ENCODE assay signal across 1 cellular context in the genomic region with DNA sequence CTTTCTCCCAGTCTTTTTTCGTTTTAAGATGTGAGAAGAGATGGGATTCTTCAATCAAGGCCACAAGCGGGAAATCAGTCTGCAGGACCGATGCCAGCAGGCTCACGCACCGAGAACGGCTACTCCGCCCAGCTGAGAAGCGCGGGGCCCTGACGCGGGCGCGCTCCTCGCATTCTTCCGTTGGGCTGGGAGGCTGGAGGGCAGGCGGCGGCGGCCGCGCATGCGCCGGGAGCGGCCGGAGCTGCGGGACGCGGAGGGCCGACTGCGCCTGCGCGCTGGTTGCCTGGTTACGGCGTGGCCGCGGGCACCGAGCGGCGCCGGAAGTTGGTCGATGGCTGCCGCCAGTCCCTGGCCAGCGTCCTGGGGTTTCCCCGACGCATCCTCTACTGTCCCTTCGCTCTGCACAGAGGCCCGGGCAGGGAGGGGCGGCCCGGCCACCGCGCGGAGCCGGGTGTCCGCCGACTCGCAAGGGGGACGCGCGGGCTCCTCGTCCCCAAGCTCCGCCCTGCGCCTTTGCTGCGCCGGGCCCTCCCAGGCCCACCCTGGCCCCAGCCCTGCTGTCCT.
TF ChIP-seq lines count a peak whose summit lies in the region.

No MANE protein-coding gene starts in this region.

TF ChIP-seq in HepG2, 621 proteins besides CTCF, POLR2A, EP300 and RAD21 (continued from another document and continues in another):
- TF ChIP-seq, protein P1, sequence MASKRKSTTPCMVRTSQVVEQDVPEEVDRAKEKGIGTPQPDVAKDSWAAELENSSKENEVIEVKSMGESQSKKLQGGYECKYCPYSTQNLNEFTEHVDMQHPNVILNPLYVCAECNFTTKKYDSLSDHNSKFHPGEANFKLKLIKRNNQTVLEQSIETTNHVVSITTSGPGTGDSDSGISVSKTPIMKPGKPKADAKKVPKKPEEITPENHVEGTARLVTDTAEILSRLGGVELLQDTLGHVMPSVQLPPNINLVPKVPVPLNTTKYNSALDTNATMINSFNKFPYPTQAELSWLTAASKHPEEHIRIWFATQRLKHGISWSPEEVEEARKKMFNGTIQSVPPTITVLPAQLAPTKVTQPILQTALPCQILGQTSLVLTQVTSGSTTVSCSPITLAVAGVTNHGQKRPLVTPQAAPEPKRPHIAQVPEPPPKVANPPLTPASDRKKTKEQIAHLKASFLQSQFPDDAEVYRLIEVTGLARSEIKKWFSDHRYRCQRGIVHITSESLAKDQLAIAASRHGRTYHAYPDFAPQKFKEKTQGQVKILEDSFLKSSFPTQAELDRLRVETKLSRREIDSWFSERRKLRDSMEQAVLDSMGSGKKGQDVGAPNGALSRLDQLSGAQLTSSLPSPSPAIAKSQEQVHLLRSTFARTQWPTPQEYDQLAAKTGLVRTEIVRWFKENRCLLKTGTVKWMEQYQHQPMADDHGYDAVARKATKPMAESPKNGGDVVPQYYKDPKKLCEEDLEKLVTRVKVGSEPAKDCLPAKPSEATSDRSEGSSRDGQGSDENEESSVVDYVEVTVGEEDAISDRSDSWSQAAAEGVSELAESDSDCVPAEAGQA (IDR thresholded peaks at IDR 0.05; ENCODE audit: low read depth): no peak
- TF ChIP-seq, protein P1 (CRISPR knock-in tag; IDR thresholded peaks at IDR 0.05; ENCODE audit: borderline replicate concordance): no peak
- 0 out of 2 replicates have a peak, but pooled peaks have one; percentile 37 for TF ChIP-seq GATA4 (IDR thresholded peaks at IDR 0.05; ENCODE audit: borderline replicate concordance, low read depth)
- TF ChIP-seq SMARCC2 (IDR thresholded peaks at IDR 0.05): no peak
- no peak for TF ChIP-seq ZNF260 (CRISPR knock-in tag; IDR thresholded peaks at IDR 0.05; ENCODE audit: borderline replicate concordance, low read depth)
- no peak for TF ChIP-seq ZNF432 (CRISPR knock-in tag; IDR thresholded peaks at IDR 0.05; ENCODE audit: borderline replicate concordance)
- peak; percentile 93 for TF ChIP-seq SAP130 (CRISPR knock-in tag; IDR thresholded peaks at IDR 0.05; ENCODE audit: low read depth)
- TF ChIP-seq, protein P2, sequence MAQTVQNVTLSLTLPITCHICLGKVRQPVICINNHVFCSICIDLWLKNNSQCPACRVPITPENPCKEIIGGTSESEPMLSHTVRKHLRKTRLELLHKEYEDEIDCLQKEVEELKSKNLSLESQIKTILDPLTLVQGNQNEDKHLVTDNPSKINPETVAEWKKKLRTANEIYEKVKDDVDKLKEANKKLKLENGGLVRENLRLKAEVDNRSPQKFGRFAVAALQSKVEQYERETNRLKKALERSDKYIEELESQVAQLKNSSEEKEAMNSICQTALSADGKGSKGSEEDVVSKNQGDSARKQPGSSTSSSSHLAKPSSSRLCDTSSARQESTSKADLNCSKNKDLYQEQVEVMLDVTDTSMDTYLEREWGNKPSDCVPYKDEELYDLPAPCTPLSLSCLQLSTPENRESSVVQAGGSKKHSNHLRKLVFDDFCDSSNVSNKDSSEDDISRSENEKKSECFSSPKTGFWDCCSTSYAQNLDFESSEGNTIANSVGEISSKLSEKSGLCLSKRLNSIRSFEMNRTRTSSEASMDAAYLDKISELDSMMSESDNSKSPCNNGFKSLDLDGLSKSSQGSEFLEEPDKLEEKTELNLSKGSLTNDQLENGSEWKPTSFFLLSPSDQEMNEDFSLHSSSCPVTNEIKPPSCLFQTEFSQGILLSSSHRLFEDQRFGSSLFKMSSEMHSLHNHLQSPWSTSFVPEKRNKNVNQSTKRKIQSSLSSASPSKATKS (CRISPR knock-in tag; IDR thresholded peaks at IDR 0.05): no peak; the same call in 1 of the 2 replicates
- no peak for TF ChIP-seq SRSF4 (IDR thresholded peaks at IDR 0.05; ENCODE audit: low read depth, low read length, poor library complexity, severe bottlenecking)
- no peak for TF ChIP-seq MED13 (CRISPR knock-in tag; IDR thresholded peaks at IDR 0.05)
- no peak for TF ChIP-seq HNF4G (IDR thresholded peaks at IDR 0.05; ENCODE audit: borderline replicate concordance, low read depth, low read length)
- no peak for TF ChIP-seq HNF4G (CRISPR knock-in tag; IDR thresholded peaks at IDR 0.05; ENCODE audit: borderline replicate concordance, low read depth)
- no peak for TF ChIP-seq GTF3A (CRISPR knock-in tag; conservative IDR thresholded peaks at IDR 0.05)
- no peak for TF ChIP-seq ZNF577 (CRISPR knock-in tag; IDR thresholded peaks at IDR 0.05; ENCODE audit: borderline replicate concordance, low read depth)
- TF ChIP-seq, protein P3, sequence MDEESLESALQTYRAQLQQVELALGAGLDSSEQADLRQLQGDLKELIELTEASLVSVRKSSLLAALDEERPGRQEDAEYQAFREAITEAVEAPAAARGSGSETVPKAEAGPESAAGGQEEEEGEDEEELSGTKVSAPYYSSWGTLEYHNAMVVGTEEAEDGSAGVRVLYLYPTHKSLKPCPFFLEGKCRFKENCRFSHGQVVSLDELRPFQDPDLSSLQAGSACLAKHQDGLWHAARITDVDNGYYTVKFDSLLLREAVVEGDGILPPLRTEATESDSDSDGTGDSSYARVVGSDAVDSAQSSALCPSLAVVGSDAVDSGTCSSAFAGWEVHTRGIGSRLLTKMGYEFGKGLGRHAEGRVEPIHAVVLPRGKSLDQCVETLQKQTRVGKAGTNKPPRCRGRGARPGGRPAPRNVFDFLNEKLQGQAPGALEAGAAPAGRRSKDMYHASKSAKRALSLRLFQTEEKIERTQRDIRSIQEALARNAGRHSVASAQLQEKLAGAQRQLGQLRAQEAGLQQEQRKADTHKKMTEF (CRISPR knock-in tag; IDR thresholded peaks at IDR 0.05): no peak; the same call in 1 of the 2 replicates
- TF ChIP-seq, protein P4, sequence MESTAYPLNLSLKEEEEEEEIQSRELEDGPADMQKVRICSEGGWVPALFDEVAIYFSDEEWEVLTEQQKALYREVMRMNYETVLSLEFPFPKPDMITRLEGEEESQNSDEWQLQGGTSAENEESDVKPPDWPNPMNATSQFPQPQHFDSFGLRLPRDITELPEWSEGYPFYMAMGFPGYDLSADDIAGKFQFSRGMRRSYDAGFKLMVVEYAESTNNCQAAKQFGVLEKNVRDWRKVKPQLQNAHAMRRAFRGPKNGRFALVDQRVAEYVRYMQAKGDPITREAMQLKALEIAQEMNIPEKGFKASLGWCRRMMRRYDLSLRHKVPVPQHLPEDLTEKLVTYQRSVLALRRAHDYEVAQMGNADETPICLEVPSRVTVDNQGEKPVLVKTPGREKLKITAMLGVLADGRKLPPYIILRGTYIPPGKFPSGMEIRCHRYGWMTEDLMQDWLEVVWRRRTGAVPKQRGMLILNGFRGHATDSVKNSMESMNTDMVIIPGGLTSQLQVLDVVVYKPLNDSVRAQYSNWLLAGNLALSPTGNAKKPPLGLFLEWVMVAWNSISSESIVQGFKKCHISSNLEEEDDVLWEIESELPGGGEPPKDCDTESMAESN (CRISPR knock-in tag; conservative IDR thresholded peaks at IDR 0.05): no peak; the same call in 1 of the 2 replicates
- no peak for TF ChIP-seq ZFP37 (CRISPR knock-in tag; IDR thresholded peaks at IDR 0.05; ENCODE audit: borderline replicate concordance)
- no peak for TF ChIP-seq ZNF484 (CRISPR knock-in tag; IDR thresholded peaks at IDR 0.05; ENCODE audit: borderline replicate concordance, low read depth)
- TF ChIP-seq CEBPB (IDR thresholded peaks at IDR 0.05; ENCODE audit: borderline replicate concordance, low read depth, low read length): no peak
- TF ChIP-seq RARA (CRISPR knock-in tag; IDR thresholded peaks at IDR 0.05): no peak
- TF ChIP-seq ZNF431 (CRISPR knock-in tag; IDR thresholded peaks at IDR 0.05; ENCODE audit: borderline replicate concordance, low read depth): no peak; the same call in 1 of the 2 replicates
- TF ChIP-seq ZNF7 (CRISPR knock-in tag; IDR thresholded peaks at IDR 0.05): no peak
- 0 out of 2 replicates have a peak, but pooled peaks have one; percentile 13 for TF ChIP-seq MTA1 (CRISPR knock-in tag; IDR thresholded peaks at IDR 0.05; ENCODE audit: borderline replicate concordance)
- TF ChIP-seq ZNF746 (CRISPR knock-in tag; IDR thresholded peaks at IDR 0.05): 0 out of 2 replicates have a peak, but pooled peaks have one; percentile 30
- no peak for TF ChIP-seq ZNF337 (CRISPR knock-in tag; IDR thresholded peaks at IDR 0.05; ENCODE audit: borderline replicate concordance, low read depth)
- no peak for TF ChIP-seq ZNF101 (CRISPR knock-in tag; IDR thresholded peaks at IDR 0.05; ENCODE audit: borderline replicate concordance, low read depth)
- TF ChIP-seq SALL2 (CRISPR knock-in tag; IDR thresholded peaks at IDR 0.05): no peak
- TF ChIP-seq, protein P5, sequence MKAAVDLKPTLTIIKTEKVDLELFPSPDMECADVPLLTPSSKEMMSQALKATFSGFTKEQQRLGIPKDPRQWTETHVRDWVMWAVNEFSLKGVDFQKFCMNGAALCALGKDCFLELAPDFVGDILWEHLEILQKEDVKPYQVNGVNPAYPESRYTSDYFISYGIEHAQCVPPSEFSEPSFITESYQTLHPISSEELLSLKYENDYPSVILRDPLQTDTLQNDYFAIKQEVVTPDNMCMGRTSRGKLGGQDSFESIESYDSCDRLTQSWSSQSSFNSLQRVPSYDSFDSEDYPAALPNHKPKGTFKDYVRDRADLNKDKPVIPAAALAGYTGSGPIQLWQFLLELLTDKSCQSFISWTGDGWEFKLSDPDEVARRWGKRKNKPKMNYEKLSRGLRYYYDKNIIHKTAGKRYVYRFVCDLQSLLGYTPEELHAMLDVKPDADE (CRISPR knock-in tag; IDR thresholded peaks at IDR 0.05): no peak
- no peak for TF ChIP-seq ZNF335 (CRISPR knock-in tag; IDR thresholded peaks at IDR 0.05)
- no peak; the same call in 1 of the 2 replicates for TF ChIP-seq DMAP1 (CRISPR knock-in tag; IDR thresholded peaks at IDR 0.05)
- no peak for TF ChIP-seq SRF (IDR thresholded peaks at IDR 0.05; ENCODE audit: low read depth, low read length)
- TF ChIP-seq ZNF614 (CRISPR knock-in tag; IDR thresholded peaks at IDR 0.05; ENCODE audit: borderline replicate concordance): no peak
- TF ChIP-seq, protein P6, sequence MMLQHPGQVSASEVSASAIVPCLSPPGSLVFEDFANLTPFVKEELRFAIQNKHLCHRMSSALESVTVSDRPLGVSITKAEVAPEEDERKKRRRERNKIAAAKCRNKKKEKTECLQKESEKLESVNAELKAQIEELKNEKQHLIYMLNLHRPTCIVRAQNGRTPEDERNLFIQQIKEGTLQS (CRISPR knock-in tag; IDR thresholded peaks at IDR 0.05): no peak
- 0 out of 2 replicates have a peak, but pooled peaks have one; percentile 38 for TF ChIP-seq ZSCAN25 (CRISPR knock-in tag; IDR thresholded peaks at IDR 0.05)
- TF ChIP-seq KAT8 (CRISPR knock-in tag; IDR thresholded peaks at IDR 0.05): no peak
- no peak for TF ChIP-seq CREM (IDR thresholded peaks at IDR 0.05)
- TF ChIP-seq CREM (CRISPR knock-in tag; IDR thresholded peaks at IDR 0.05): no peak
- TF ChIP-seq, protein P7, sequence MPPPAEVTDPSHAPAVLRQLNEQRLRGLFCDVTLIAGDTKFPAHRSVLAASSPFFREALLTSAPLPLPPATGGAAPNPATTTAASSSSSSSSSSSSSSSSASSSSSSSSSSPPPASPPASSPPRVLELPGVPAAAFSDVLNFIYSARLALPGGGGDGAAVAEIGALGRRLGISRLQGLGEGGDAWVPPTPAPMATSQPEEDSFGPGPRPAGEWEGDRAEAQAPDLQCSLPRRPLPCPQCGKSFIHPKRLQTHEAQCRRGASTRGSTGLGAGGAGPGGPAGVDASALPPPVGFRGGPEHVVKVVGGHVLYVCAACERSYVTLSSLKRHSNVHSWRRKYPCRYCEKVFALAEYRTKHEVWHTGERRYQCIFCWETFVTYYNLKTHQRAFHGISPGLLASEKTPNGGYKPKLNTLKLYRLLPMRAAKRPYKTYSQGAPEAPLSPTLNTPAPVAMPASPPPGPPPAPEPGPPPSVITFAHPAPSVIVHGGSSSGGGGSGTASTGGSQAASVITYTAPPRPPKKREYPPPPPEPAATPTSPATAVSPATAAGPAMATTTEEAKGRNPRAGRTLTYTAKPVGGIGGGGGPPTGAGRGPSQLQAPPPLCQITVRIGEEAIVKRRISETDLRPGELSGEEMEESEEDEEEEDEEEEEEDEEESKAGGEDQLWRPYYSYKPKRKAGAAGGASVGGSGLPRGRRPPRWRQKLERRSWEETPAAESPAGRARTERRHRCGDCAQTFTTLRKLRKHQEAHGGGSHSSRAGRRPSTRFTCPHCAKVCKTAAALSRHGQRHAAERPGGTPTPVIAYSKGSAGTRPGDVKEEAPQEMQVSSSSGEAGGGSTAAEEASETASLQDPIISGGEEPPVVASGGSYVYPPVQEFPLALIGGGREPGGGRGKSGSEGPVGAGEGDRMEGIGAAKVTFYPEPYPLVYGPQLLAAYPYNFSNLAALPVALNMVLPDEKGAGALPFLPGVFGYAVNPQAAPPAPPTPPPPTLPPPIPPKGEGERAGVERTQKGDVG (CRISPR knock-in tag; IDR thresholded peaks at IDR 0.05; ENCODE audit: borderline replicate concordance): no peak
- TF ChIP-seq PHF20 (CRISPR knock-in tag; IDR thresholded peaks at IDR 0.05): no peak; the same call in 1 of the 2 replicates
- TF ChIP-seq ZNF557 (CRISPR knock-in tag; IDR thresholded peaks at IDR 0.05): no peak
